1 cellular context compared by ENCODE assay signal in the genomic region with DNA sequence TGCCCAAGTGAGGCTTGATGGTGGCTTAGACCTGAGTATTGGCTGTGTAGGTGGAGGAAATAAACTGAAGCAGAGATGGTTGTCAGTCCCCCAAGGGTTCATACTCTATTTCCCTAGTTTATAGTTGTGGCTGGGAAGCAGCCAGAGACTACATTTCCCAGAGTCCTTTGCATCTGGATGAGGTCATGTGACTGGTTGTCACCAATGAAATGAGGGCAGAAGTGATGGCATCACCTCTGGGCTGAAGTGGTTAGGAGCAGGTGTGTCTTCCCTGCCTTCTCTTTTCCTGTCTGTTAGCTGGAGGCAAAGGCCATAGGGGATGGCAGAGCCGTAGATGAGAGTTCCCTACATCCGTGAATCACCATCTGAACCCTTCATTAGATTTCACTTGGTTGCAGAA.
TF ChIP-seq lines count a peak whose summit lies in the region.

No MANE protein-coding gene starts in this region.

TF ChIP-seq in K562, 482 proteins besides CTCF, POLR2A, EP300 and RAD21 (continued from another document):
- TF ChIP-seq, protein P1, sequence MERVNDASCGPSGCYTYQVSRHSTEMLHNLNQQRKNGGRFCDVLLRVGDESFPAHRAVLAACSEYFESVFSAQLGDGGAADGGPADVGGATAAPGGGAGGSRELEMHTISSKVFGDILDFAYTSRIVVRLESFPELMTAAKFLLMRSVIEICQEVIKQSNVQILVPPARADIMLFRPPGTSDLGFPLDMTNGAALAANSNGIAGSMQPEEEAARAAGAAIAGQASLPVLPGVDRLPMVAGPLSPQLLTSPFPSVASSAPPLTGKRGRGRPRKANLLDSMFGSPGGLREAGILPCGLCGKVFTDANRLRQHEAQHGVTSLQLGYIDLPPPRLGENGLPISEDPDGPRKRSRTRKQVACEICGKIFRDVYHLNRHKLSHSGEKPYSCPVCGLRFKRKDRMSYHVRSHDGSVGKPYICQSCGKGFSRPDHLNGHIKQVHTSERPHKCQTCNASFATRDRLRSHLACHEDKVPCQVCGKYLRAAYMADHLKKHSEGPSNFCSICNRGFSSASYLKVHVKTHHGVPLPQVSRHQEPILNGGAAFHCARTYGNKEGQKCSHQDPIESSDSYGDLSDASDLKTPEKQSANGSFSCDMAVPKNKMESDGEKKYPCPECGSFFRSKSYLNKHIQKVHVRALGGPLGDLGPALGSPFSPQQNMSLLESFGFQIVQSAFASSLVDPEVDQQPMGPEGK (CRISPR knock-in tag; IDR thresholded peaks at IDR 0.05; ENCODE audit: borderline replicate concordance) = no peak
- TF ChIP-seq, protein P2, sequence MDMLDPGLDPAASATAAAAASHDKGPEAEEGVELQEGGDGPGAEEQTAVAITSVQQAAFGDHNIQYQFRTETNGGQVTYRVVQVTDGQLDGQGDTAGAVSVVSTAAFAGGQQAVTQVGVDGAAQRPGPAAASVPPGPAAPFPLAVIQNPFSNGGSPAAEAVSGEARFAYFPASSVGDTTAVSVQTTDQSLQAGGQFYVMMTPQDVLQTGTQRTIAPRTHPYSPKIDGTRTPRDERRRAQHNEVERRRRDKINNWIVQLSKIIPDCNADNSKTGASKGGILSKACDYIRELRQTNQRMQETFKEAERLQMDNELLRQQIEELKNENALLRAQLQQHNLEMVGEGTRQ (CRISPR knock-in tag; IDR thresholded peaks at IDR 0.05) = peak; percentile 91
- no peak for TF ChIP-seq HDAC6 (IDR thresholded peaks at IDR 0.05; ENCODE audit: low read depth, low read length)
- no peak for TF ChIP-seq ARID2 (IDR thresholded peaks at IDR 0.05)
- TF ChIP-seq CHD2 (IDR thresholded peaks at IDR 0.05; ENCODE audit: low read depth, low read length) = no peak
- peak; percentile 84 for TF ChIP-seq HCFC1 (IDR thresholded peaks at IDR 0.05; ENCODE audit: low read depth, low read length)
- no peak for TF ChIP-seq HMGN3 (IDR thresholded peaks at IDR 0.05; ENCODE audit: borderline replicate concordance, extremely low read depth, insufficient read length, low read depth, low read length)
- no peak for TF ChIP-seq MXI1 (IDR thresholded peaks at IDR 0.05; ENCODE audit: low read depth, low read length)
- no peak for TF ChIP-seq SAFB (IDR thresholded peaks at IDR 0.05; ENCODE audit: borderline replicate concordance, low read depth, low read length)
- no peak for TF ChIP-seq ZEB2 (IDR thresholded peaks at IDR 0.05)
- no peak for TF ChIP-seq XRCC3 (IDR thresholded peaks at IDR 0.05)
- TF ChIP-seq, protein P3, sequence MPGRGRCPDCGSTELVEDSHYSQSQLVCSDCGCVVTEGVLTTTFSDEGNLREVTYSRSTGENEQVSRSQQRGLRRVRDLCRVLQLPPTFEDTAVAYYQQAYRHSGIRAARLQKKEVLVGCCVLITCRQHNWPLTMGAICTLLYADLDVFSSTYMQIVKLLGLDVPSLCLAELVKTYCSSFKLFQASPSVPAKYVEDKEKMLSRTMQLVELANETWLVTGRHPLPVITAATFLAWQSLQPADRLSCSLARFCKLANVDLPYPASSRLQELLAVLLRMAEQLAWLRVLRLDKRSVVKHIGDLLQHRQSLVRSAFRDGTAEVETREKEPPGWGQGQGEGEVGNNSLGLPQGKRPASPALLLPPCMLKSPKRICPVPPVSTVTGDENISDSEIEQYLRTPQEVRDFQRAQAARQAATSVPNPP (IDR thresholded peaks at IDR 0.05; ENCODE audit: borderline replicate concordance, insufficient read depth, insufficient read length) = no peak
- TF ChIP-seq HDAC2 (IDR thresholded peaks at IDR 0.05) = no peak
- TF ChIP-seq, protein P4, sequence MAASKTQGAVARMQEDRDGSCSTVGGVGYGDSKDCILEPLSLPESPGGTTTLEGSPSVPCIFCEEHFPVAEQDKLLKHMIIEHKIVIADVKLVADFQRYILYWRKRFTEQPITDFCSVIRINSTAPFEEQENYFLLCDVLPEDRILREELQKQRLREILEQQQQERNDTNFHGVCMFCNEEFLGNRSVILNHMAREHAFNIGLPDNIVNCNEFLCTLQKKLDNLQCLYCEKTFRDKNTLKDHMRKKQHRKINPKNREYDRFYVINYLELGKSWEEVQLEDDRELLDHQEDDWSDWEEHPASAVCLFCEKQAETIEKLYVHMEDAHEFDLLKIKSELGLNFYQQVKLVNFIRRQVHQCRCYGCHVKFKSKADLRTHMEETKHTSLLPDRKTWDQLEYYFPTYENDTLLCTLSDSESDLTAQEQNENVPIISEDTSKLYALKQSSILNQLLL (CRISPR knock-in tag; IDR thresholded peaks at IDR 0.05; ENCODE audit: borderline replicate concordance) = no peak
- no peak for TF ChIP-seq PRPF4 (IDR thresholded peaks at IDR 0.05; ENCODE audit: insufficient read depth, low read depth, low read length, poor library complexity, severe bottlenecking)
- no peak for TF ChIP-seq GATA2 (CRISPR knock-in tag; IDR thresholded peaks at IDR 0.05)
- no peak for TF ChIP-seq SIN3B (IDR thresholded peaks at IDR 0.05; ENCODE audit: low read depth)
- TF ChIP-seq, protein P5, sequence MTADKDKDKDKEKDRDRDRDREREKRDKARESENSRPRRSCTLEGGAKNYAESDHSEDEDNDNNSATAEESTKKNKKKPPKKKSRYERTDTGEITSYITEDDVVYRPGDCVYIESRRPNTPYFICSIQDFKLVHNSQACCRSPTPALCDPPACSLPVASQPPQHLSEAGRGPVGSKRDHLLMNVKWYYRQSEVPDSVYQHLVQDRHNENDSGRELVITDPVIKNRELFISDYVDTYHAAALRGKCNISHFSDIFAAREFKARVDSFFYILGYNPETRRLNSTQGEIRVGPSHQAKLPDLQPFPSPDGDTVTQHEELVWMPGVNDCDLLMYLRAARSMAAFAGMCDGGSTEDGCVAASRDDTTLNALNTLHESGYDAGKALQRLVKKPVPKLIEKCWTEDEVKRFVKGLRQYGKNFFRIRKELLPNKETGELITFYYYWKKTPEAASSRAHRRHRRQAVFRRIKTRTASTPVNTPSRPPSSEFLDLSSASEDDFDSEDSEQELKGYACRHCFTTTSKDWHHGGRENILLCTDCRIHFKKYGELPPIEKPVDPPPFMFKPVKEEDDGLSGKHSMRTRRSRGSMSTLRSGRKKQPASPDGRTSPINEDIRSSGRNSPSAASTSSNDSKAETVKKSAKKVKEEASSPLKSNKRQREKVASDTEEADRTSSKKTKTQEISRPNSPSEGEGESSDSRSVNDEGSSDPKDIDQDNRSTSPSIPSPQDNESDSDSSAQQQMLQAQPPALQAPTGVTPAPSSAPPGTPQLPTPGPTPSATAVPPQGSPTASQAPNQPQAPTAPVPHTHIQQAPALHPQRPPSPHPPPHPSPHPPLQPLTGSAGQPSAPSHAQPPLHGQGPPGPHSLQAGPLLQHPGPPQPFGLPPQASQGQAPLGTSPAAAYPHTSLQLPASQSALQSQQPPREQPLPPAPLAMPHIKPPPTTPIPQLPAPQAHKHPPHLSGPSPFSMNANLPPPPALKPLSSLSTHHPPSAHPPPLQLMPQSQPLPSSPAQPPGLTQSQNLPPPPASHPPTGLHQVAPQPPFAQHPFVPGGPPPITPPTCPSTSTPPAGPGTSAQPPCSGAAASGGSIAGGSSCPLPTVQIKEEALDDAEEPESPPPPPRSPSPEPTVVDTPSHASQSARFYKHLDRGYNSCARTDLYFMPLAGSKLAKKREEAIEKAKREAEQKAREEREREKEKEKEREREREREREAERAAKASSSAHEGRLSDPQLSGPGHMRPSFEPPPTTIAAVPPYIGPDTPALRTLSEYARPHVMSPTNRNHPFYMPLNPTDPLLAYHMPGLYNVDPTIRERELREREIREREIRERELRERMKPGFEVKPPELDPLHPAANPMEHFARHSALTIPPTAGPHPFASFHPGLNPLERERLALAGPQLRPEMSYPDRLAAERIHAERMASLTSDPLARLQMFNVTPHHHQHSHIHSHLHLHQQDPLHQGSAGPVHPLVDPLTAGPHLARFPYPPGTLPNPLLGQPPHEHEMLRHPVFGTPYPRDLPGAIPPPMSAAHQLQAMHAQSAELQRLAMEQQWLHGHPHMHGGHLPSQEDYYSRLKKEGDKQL (CRISPR knock-in tag; IDR thresholded peaks at IDR 0.05; ENCODE audit: borderline replicate concordance) = no peak
- TF ChIP-seq MED1 (CRISPR knock-in tag; IDR thresholded peaks at IDR 0.05; ENCODE audit: borderline replicate concordance) = no peak
- TF ChIP-seq ZNF212 (CRISPR knock-in tag; IDR thresholded peaks at IDR 0.05) = no peak
- TF ChIP-seq CHD1 (IDR thresholded peaks at IDR 0.05; ENCODE audit: low read length) = no peak
- TF ChIP-seq, protein P6, sequence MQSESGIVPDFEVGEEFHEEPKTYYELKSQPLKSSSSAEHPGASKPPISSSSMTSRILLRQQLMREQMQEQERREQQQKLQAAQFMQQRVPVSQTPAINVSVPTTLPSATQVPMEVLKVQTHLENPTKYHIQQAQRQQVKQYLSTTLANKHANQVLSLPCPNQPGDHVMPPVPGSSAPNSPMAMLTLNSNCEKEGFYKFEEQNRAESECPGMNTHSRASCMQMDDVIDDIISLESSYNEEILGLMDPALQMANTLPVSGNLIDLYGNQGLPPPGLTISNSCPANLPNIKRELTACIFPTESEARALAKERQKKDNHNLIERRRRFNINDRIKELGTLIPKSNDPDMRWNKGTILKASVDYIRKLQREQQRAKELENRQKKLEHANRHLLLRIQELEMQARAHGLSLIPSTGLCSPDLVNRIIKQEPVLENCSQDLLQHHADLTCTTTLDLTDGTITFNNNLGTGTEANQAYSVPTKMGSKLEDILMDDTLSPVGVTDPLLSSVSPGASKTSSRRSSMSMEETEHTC (IDR thresholded peaks at IDR 0.05) = no peak
- no peak for TF ChIP-seq ZNF24 (IDR thresholded peaks at IDR 0.05)
- TF ChIP-seq FUS (optimal IDR thresholded peaks at IDR 0.05; ENCODE audit: low read depth, low read length) = no peak
- TF ChIP-seq, protein P7, sequence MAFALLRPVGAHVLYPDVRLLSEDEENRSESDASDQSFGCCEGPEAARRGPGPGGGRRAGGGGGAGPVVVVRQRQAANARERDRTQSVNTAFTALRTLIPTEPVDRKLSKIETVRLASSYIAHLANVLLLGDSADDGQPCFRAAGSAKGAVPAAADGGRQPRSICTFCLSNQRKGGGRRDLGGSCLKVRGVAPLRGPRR (CRISPR knock-in tag; IDR thresholded peaks at IDR 0.05) = no peak
- TF ChIP-seq FOXA1 (IDR thresholded peaks at IDR 0.05; ENCODE audit: borderline replicate concordance) = no peak
- TF ChIP-seq, protein P8, sequence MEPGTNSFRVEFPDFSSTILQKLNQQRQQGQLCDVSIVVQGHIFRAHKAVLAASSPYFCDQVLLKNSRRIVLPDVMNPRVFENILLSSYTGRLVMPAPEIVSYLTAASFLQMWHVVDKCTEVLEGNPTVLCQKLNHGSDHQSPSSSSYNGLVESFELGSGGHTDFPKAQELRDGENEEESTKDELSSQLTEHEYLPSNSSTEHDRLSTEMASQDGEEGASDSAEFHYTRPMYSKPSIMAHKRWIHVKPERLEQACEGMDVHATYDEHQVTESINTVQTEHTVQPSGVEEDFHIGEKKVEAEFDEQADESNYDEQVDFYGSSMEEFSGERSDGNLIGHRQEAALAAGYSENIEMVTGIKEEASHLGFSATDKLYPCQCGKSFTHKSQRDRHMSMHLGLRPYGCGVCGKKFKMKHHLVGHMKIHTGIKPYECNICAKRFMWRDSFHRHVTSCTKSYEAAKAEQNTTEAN (CRISPR knock-in tag; IDR thresholded peaks at IDR 0.05) = no peak
- TF ChIP-seq POLR2AphosphoS2 (IDR thresholded peaks at IDR 0.05; ENCODE audit: low read length) = no peak
- TF ChIP-seq, protein P9, sequence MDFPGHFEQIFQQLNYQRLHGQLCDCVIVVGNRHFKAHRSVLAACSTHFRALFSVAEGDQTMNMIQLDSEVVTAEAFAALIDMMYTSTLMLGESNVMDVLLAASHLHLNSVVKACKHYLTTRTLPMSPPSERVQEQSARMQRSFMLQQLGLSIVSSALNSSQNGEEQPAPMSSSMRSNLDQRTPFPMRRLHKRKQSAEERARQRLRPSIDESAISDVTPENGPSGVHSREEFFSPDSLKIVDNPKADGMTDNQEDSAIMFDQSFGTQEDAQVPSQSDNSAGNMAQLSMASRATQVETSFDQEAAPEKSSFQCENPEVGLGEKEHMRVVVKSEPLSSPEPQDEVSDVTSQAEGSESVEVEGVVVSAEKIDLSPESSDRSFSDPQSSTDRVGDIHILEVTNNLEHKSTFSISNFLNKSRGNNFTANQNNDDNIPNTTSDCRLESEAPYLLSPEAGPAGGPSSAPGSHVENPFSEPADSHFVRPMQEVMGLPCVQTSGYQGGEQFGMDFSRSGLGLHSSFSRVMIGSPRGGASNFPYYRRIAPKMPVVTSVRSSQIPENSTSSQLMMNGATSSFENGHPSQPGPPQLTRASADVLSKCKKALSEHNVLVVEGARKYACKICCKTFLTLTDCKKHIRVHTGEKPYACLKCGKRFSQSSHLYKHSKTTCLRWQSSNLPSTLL (IDR thresholded peaks at IDR 0.05) = no peak
- TF ChIP-seq ATF7 (IDR thresholded peaks at IDR 0.05) = peak; percentile 34; the same call in 1 of the 2 replicates
- TF ChIP-seq CSDE1 (IDR thresholded peaks at IDR 0.05) = no peak
- no peak for TF ChIP-seq KLF6 (CRISPR knock-in tag; IDR thresholded peaks at IDR 0.05; ENCODE audit: borderline replicate concordance)
- TF ChIP-seq PML (IDR thresholded peaks at IDR 0.05; ENCODE audit: low read length) = no peak
